ENCODE assay signal across 27 cellular contexts in genomic region chr9:129403743-129404620, GRCh38.
A peak's percentile ranks its signal among the peaks of the same experiment; 100 is the strongest.
DNase-seq lines count a peak whose midpoint lies in the region; ATAC-seq and TF ChIP-seq lines count a peak whose summit lies in the region.
"Had no signal": no experiment of that assay in that cellular context is flagged by ENCODE, and none has a peak within 500 bp of the region (broad histone marks: within the 10 kb centered on the region; RNA-seq: fewer than 3 reads in every experiment).

No MANE protein-coding gene starts in this region.

- ATAC-seq in HG03571 (IDR thresholded peaks at IDR 0.05; ENCODE audit: unreplicated experiment) = no peak
- ATAC-seq in GM21360 (IDR thresholded peaks at IDR 0.05; ENCODE audit: unreplicated experiment) = no peak
- no peak for ATAC-seq in HG03175 (IDR thresholded peaks at IDR 0.05; ENCODE audit: unreplicated experiment)
- ATAC-seq: activated naive CD4-positive, alpha-beta T cell treated with anti-CD3 and anti-CD28 coated beads, Interleukin-2, amount 50 U/mL, for 72 hours; GM12878 had no signal

- no peaks in the 10 kb centered on the region for H3K27me3 Mint-ChIP-seq in activated naive CD4-positive, alpha-beta T cell treated with anti-CD3 and anti-CD28 coated beads, Interleukin-2, amount 50 U/mL, for 24 hours
- no peaks in the 10 kb centered on the region for H3K27me3 Mint-ChIP-seq in brain
- no peaks in the 10 kb centered on the region for H3K27me3 Mint-ChIP-seq in mesothelial cell of epicardium (ENCODE audit: low read depth)

- H3K27ac ChIP-seq in temporal lobe (ENCODE audit: low read depth, low read length) = peak overlapping the region; percentile 84
- H3K27ac ChIP-seq: prostate gland, WERI-Rb-1 had no signal

- no peaks in the 10 kb centered on the region for H3K4me1 Mint-ChIP-seq in activated naive CD4-positive, alpha-beta T cell treated with anti-CD3 and anti-CD28 coated beads, Interleukin-2, amount 50 U/mL, for 24 hours
- H3K4me1 Mint-ChIP-seq in brain (peaks cover 70% of the 10 kb centered on the region), mesothelial cell of epicardium (peaks cover 58% of the 10 kb centered on the region)

- no peak for DNase-seq in activated naive CD4-positive, alpha-beta T cell treated with anti-CD3 and anti-CD28 coated beads, Interleukin-2, amount 50 U/mL, for 16 hours
- no peak for DNase-seq in mesothelial cell of epicardium (ENCODE audit: low spot score in 2 of 2, unreplicated experiment in 2 of 2)
- DNase-seq: activated CD4-positive, alpha-beta T cell treated with anti-CD3 and anti-CD28 coated beads, Interleukin-2, amount 50 U/mL, for 1 hour; Caco-2; DND-41; effector memory CD4-positive, alpha-beta T cell; GOT3; kidney glomerular epithelial cell; MM.1S; NCI-H1436; NCI-H2107; nephron progenitor cell; NK-92 treated with Interleukin-12 subunit alpha and Interleukin-12 subunit beta, amount 100 ng/mL, for 24 hours; stimulated activated CD4-positive, alpha-beta T cell treated with anti-CD3 and anti-CD28 coated beads, Interleukin-2, amount 100 ng/mL, for 24 hours; stimulated activated naive CD4-positive, alpha-beta T cell treated with Interleukin-2 at 50 U/mL for 16 hours; WERI-Rb-1 had no signal

- H3K36me3 Mint-ChIP-seq in activated naive CD4-positive, alpha-beta T cell treated with anti-CD3 and anti-CD28 coated beads, Interleukin-2, amount 50 U/mL, for 24 hours = no peaks in the 10 kb centered on the region
- H3K36me3 Mint-ChIP-seq in brain = no peaks in the 10 kb centered on the region
- H3K36me3 Mint-ChIP-seq in mesothelial cell of epicardium = no peaks in the 10 kb centered on the region
- H3K36me3 Mint-ChIP-seq: activated naive CD4-positive, alpha-beta T cell treated with anti-CD3 and anti-CD28 coated beads, Interleukin-2, amount 50 U/mL, for 72 hours had no signal

- peak overlapping the region; percentile 27 for H3K27ac Mint-ChIP-seq in activated naive CD4-positive, alpha-beta T cell treated with anti-CD3 and anti-CD28 coated beads, Interleukin-2, amount 50 U/mL, for 24 hours
- H3K27ac Mint-ChIP-seq in brain (peak overlapping the region; percentile 36 to 99 (median 96)), mesothelial cell of epicardium (peak overlapping the region; percentile 80)
- H3K27ac Mint-ChIP-seq: activated naive CD4-positive, alpha-beta T cell treated with anti-CD3 and anti-CD28 coated beads, Interleukin-2, amount 50 U/mL, for 72 hours; activated T-helper 1 cell treated with anti-CD3 and anti-CD28 coated beads, Interleukin-12 subunit alpha, Interleukin-12 subunit beta, Interleukin-2, Interleukin-4 antibody, amounts not matched to agents 30 ng/mL and 10 ng/mL and 1 ng/mL, durations not matched to agents 14 hours and 24 hours and 36 hours; T-helper 2 cell treated with Interferon-gamma antibody and Interleukin-4, amounts not matched to agents 5 μg/mL and 100 μg/mL, for 36 hours had no signal

- no peak overlapping the region for H3K4me3 Mint-ChIP-seq in activated naive CD4-positive, alpha-beta T cell treated with anti-CD3 and anti-CD28 coated beads, Interleukin-2, amount 50 U/mL, for 24 hours
- peak overlapping the region in 3 of 5 experiments; percentile 13 to 49 (median 40) for H3K4me3 Mint-ChIP-seq in brain
- H3K4me3 Mint-ChIP-seq in mesothelial cell of epicardium = peak overlapping the region; percentile 4
- H3K4me3 Mint-ChIP-seq: activated T-helper 1 cell treated with anti-CD3 and anti-CD28 coated beads, Interleukin-12 subunit alpha, Interleukin-12 subunit beta, Interleukin-2, Interleukin-4 antibody, amounts not matched to agents 30 ng/mL and 10 ng/mL and 1 ng/mL, durations not matched to agents 14 hours and 24 hours and 36 hours; T-helper 2 cell treated with Interferon-gamma antibody and Interleukin-4, amounts not matched to agents 5 μg/mL and 100 μg/mL, for 36 hours had no signal

- no peak for TF ChIP-seq CTCF in brain (conservative IDR thresholded peaks at IDR 0.05)
- no peak for TF ChIP-seq CTCF in mesothelial cell of epicardium (IDR thresholded peaks at IDR 0.05; ENCODE audit: unreplicated experiment)

- H3K9me3 Mint-ChIP-seq in activated naive CD4-positive, alpha-beta T cell treated with anti-CD3 and anti-CD28 coated beads, Interleukin-2, amount 50 U/mL, for 24 hours = no peaks in the 10 kb centered on the region
- H3K9me3 Mint-ChIP-seq in brain = peaks cover 0 to 2% (median 0%) of the 10 kb centered on the region in 5 experiments
- no peaks in the 10 kb centered on the region for H3K9me3 Mint-ChIP-seq in mesothelial cell of epicardium
- H3K9me3 Mint-ChIP-seq: activated naive CD4-positive, alpha-beta T cell treated with anti-CD3 and anti-CD28 coated beads, Interleukin-2, amount 50 U/mL, for 72 hours; activated T-helper 1 cell treated with anti-CD3 and anti-CD28 coated beads, Interleukin-12 subunit alpha, Interleukin-12 subunit beta, Interleukin-2, Interleukin-4 antibody, amounts not matched to agents 30 ng/mL and 10 ng/mL and 1 ng/mL, durations not matched to agents 14 hours and 24 hours and 36 hours; nephron progenitor cell; T-helper 2 cell treated with Interferon-gamma antibody and Interleukin-4, amounts not matched to agents 5 μg/mL and 100 μg/mL, for 36 hours had no signal

Comparison
In these comparisons a context has a peak if more than half of its experiments do, and no peak if none do; other contexts are left out.
1. H3K27ac Mint-ChIP-seq: peak in every context shown above with its lines; median percentile 96 in brain; 80 in mesothelial cell of epicardium; 27 in activated naive CD4-positive, alpha-beta T cell treated with anti-CD3 and anti-CD28 coated beads, Interleukin-2, amount 50 U/mL, for 24 hours.